Comparison of ENCODE assay signal across 25 cellular contexts in genomic region chr3:29382845-29383244, GRCh38.
"Had no signal": no experiment of that assay in that cellular context is flagged by ENCODE, and none has a peak within 500 bp of the region (broad histone marks: within the 10 kb centered on the region; RNA-seq: fewer than 3 reads in every experiment).

No MANE protein-coding gene starts in this region.

- H3K27me3 ChIP-seq: colonic mucosa, gastroesophageal sphincter, hepatocyte, neutrophil, ovary, vagina had no signal

- H3K27ac ChIP-seq: colonic mucosa, dorsolateral prefrontal cortex, neutrophil, ovary, vagina had no signal

- H3K4me3 Mint-ChIP-seq: activated CD4-positive, alpha-beta memory T cell treated with anti-CD3 and anti-CD28 coated beads, Interleukin-2, amount 10 ng/mL, durations not matched to agents 7 days and 5 days; activated CD4-positive, alpha-beta T cell treated with anti-CD3 and anti-CD28 coated beads, Interleukin-2, amount 10 ng/mL, durations not matched to agents 7 days and 5 days; activated naive CD4-positive, alpha-beta T cell treated with anti-CD3 and anti-CD28 coated beads, Interleukin-2, amount 10 ng/mL, durations not matched to agents 7 days and 5 days; activated T-cell treated with anti-CD3 and anti-CD28 coated beads, Interleukin-2, amount 50 U/mL, for 24 hours; nephron progenitor cell; T-helper 17 cell; type B pancreatic cell had no signal

- H3K9me3 Mint-ChIP-seq: activated CD4-positive, alpha-beta memory T cell treated with anti-CD3 and anti-CD28 coated beads, Interleukin-2, amount 10 ng/mL, durations not matched to agents 7 days and 5 days; activated T-cell treated with anti-CD3 and anti-CD28 coated beads, Interleukin-2, amount 50 U/mL, for 24 hours; type B pancreatic cell had no signal

- H3K36me3 ChIP-seq: colonic mucosa, gastroesophageal sphincter, neutrophil, ovary, vagina had no signal

- H3K36me3 Mint-ChIP-seq: activated naive CD4-positive, alpha-beta T cell treated with anti-CD3 and anti-CD28 coated beads, Interleukin-2, amount 10 ng/mL, durations not matched to agents 7 days and 5 days had no signal

- H3K4me3 ChIP-seq: colonic mucosa, dorsolateral prefrontal cortex, gastroesophageal sphincter, hepatocyte, ovary, vagina had no signal

- H3K4me1 Mint-ChIP-seq: activated CD4-positive, alpha-beta memory T cell treated with anti-CD3 and anti-CD28 coated beads, Interleukin-2, amount 10 ng/mL, durations not matched to agents 7 days and 5 days; activated naive CD4-positive, alpha-beta T cell treated with anti-CD3 and anti-CD28 coated beads, Interleukin-2, amount 10 ng/mL, durations not matched to agents 7 days and 5 days; T-helper 17 cell had no signal

- DNase-seq: activated CD4-positive, alpha-beta memory T cell treated with anti-CD3 and anti-CD28 coated beads, Interleukin-2, amount 10 ng/mL, durations not matched to agents 7 days and 5 days; activated CD4-positive, alpha-beta T cell treated with anti-CD3 and anti-CD28 coated beads for 1 hour; activated CD4-positive, alpha-beta T cell treated with anti-CD3 and anti-CD28 coated beads, Interleukin-2, amount 10 ng/mL, durations not matched to agents 7 days and 5 days; activated CD8-positive, alpha-beta memory T cell treated with anti-CD3 and anti-CD28 coated beads, Interleukin-2, amount 50 U/mL, for 48 hours; activated gamma-delta T cell; activated naive CD4-positive, alpha-beta T cell treated with anti-CD3 and anti-CD28 coated beads, Interleukin-2, amount 10 ng/mL, durations not matched to agents 7 days and 5 days; activated T-cell treated with anti-CD3 and anti-CD28 coated beads, Interleukin-2, amount 50 U/mL, for 24 hours; amygdala; colonic mucosa; dorsolateral prefrontal cortex; effector memory CD4-positive, alpha-beta T cell; islet precursor cell; left ventricle myocardium superior; nephron progenitor cell; ovary; retina; stimulated activated CD4-positive, alpha-beta T cell treated with anti-CD3 and anti-CD28 coated beads, Interleukin-2, amount 100 ng/mL, for 48 hours; stimulated activated naive CD4-positive, alpha-beta T cell treated with Interleukin-2 at 50 U/mL for 16 hours; T-helper 17 cell had no signal

- H3K4me1 ChIP-seq: colonic mucosa had no signal

- H3K27me3 Mint-ChIP-seq: activated CD4-positive, alpha-beta memory T cell treated with anti-CD3 and anti-CD28 coated beads, Interleukin-2, amount 10 ng/mL, durations not matched to agents 7 days and 5 days; activated CD4-positive, alpha-beta T cell treated with anti-CD3 and anti-CD28 coated beads, Interleukin-2, amount 10 ng/mL, durations not matched to agents 7 days and 5 days; activated naive CD4-positive, alpha-beta T cell treated with anti-CD3 and anti-CD28 coated beads, Interleukin-2, amount 10 ng/mL, durations not matched to agents 7 days and 5 days; activated T-cell treated with anti-CD3 and anti-CD28 coated beads, Interleukin-2, amount 50 U/mL, for 24 hours; progenitor cell of endocrine pancreas; T-helper 17 cell; type B pancreatic cell had no signal

- H3K27ac Mint-ChIP-seq: activated CD4-positive, alpha-beta memory T cell treated with anti-CD3 and anti-CD28 coated beads, Interleukin-2, amount 10 ng/mL, durations not matched to agents 7 days and 5 days; activated CD4-positive, alpha-beta T cell treated with anti-CD3 and anti-CD28 coated beads, Interleukin-2, amount 10 ng/mL, durations not matched to agents 7 days and 5 days; activated naive CD4-positive, alpha-beta T cell treated with anti-CD3 and anti-CD28 coated beads, Interleukin-2, amount 10 ng/mL, durations not matched to agents 7 days and 5 days; activated T-cell treated with anti-CD3 and anti-CD28 coated beads, Interleukin-2, amount 50 U/mL, for 24 hours; nephron progenitor cell; progenitor cell of endocrine pancreas; T-helper 17 cell; type B pancreatic cell had no signal

- H2AFZ ChIP-seq: hepatocyte had no signal

- H3K9me3 ChIP-seq: colonic mucosa, gastroesophageal sphincter, neutrophil, ovary, vagina had no signal

- ATAC-seq: T-helper 17 cell had no signal

- H3K4me2 ChIP-seq: hepatocyte had no signal
